Comparison of ENCODE assay signal across 12 cellular contexts in the genomic region with DNA sequence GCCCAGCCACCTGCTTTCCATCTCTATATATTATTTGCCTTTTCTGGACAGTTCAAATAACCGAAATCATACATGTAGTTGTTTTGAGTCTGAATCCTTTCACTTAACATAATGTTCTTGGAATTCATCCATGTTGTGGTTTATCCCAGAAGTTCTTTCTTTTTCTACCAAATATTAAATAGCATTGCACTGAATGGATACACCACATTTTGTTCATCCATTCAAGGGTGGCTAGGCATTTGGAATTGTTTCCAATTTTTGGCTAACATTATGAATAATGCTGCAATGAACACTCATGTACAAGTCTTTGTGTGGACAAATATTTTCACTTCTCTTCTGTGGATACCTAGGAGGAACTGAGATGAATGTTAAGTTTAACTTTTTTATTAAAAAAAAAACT.
"Had no signal": no experiment of that assay in that cellular context is flagged by ENCODE, and none has a peak within 500 bp of the region (broad histone marks: within the 10 kb centered on the region; RNA-seq: fewer than 3 reads in every experiment).

No MANE protein-coding gene starts in this region.

- H3K27ac ChIP-seq: breast epithelium, esophagus squamous epithelium, neutrophil, skin epidermis, transverse colon had no signal

- H3K36me3 ChIP-seq: breast epithelium, esophagus squamous epithelium, neutrophil, transverse colon had no signal

- H3K27ac Mint-ChIP-seq: naive thymus-derived CD4-positive, alpha-beta T cell; stimulated activated memory B cell treated with anti-CD40 and anti-IgM and Interleukin-4, amounts not matched to agents 10 μg/mL and 1 μg/mL and 100 μg/mL, for 72 hours had no signal

- DNase-seq: activated naive CD4-positive, alpha-beta T cell treated with anti-CD3 and anti-CD28 coated beads, Interleukin-2, amount 50 U/mL, for 16 hours; activated T-cell treated with anti-CD3 and anti-CD28 coated beads, Interleukin-2, amount 50 U/mL, for 1 hour; amniotic stem cell; esophagus squamous epithelium; immature natural killer cell; naive thymus-derived CD4-positive, alpha-beta T cell; posterior cingulate gyrus; transverse colon had no signal

- H3K27me3 ChIP-seq: breast epithelium, esophagus squamous epithelium, neutrophil, transverse colon had no signal

- H3K4me3 ChIP-seq: breast epithelium, esophagus squamous epithelium, skin epidermis, transverse colon had no signal

- H3K9me3 Mint-ChIP-seq: stimulated activated memory B cell treated with anti-CD40 and anti-IgM and Interleukin-4, amounts not matched to agents 10 μg/mL and 1 μg/mL and 100 μg/mL, for 72 hours had no signal

- H3K4me3 Mint-ChIP-seq: immature natural killer cell; naive thymus-derived CD4-positive, alpha-beta T cell; stimulated activated memory B cell treated with anti-CD40 and anti-IgM and Interleukin-4, amounts not matched to agents 10 μg/mL and 1 μg/mL and 100 μg/mL, for 72 hours had no signal

- H3K27me3 Mint-ChIP-seq: naive thymus-derived CD4-positive, alpha-beta T cell; stimulated activated memory B cell treated with anti-CD40 and anti-IgM and Interleukin-4, amounts not matched to agents 10 μg/mL and 1 μg/mL and 100 μg/mL, for 72 hours had no signal

- H3K4me1 ChIP-seq: breast epithelium had no signal

- H3K9me3 ChIP-seq: breast epithelium, neutrophil, transverse colon had no signal
